In the genomic region with DNA sequence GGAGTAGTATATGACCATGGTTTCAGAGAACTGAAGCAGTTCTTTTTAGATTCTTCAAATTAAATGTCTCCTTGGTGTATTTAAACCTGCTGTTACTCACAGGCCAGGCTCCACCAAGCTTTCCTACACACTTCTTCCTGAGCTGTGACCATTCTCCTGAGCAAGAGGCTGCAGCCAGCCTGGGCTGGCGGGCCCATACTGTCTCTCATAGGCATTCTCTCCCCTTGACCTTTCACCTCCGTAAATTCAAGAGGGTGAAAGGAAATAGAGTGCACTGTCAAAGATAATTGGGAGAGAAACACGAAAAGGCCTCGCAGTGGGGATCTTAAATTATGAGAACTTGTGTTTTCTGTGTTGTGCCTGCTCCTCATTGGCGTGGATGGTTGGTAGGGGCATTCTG, we compare ENCODE assay signal across 1 cellular context.
TF ChIP-seq lines count a peak whose summit lies in the region.

No MANE protein-coding gene starts in this region.

TF ChIP-seq in K562, 482 proteins besides CTCF, POLR2A, EP300 and RAD21:
- TF ChIP-seq RBM25 (IDR thresholded peaks at IDR 0.05; ENCODE audit: low read depth, low read length, severe bottlenecking) (no peak), NR2C2 (CRISPR knock-in tag; IDR thresholded peaks at IDR 0.05) (no peak), NR2C2 (tag; IDR thresholded peaks at IDR 0.05) (peak; percentile 75; the same call in 1 of the 2 replicates), ESRRA (IDR thresholded peaks at IDR 0.05; ENCODE audit: borderline replicate concordance, low read depth) (0 out of 2 replicates have a peak, but pooled peaks have one; percentile 9), SMAD1 (IDR thresholded peaks at IDR 0.05; ENCODE audit: low read depth, low read length, partially characterized antibody) (peak; percentile 5), ELF2 (CRISPR knock-in tag; IDR thresholded peaks at IDR 0.05) (0 out of 2 replicates have a peak, but pooled peaks have one; percentile 16), SRSF9 (IDR thresholded peaks at IDR 0.05; ENCODE audit: borderline replicate concordance, low read depth, low read length) (no peak), NR2C1 (IDR thresholded peaks at IDR 0.05) (peak; percentile 71; the same call in 1 of the 2 replicates), NR2C1 (tag; IDR thresholded peaks at IDR 0.05) (peak; percentile 76), JUND (IDR thresholded peaks at IDR 0.05; ENCODE audit: borderline replicate concordance, low read depth, low read length) (no peak), JUND (tag; IDR thresholded peaks at IDR 0.05; ENCODE audit: borderline replicate concordance, low read depth, low read length) (0 out of 3 replicates have a peak, but pooled peaks have one; percentile 4), CEBPB (tag; IDR thresholded peaks at IDR 0.05) (0 out of 2 replicates have a peak, but pooled peaks have one; percentile 52), KAT8 (IDR thresholded peaks at IDR 0.05; ENCODE audit: low read depth) (no peak)
TF ChIP-seq in K562: peak in this region for 7.
